Comparison of ENCODE assay signal across 11 cellular contexts in the genomic region with DNA sequence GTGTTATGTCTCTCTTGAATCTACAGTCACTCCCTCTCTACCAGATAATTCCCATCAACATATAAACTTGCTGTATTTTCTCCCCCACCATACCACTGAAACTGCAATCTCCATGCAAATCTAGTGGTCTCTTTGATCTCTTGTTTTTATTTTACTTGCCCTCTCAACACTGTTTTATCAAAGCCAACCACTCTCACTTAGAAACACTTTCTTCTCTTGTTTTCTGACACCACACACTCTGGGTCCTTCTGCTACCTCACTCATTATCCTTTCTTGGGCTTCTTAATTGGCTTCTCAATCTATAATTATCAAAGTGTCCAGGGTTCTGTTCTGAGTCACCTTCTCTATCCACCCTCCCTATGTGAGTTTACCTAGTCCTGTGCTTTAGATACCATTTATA. TPM values are rescaled to one million over a fixed set of nuclear protein-coding genes. Genes with fewer than 3 reads are reported as not detected.
DNase-seq lines count a peak whose midpoint lies in the region; ATAC-seq and TF ChIP-seq lines count a peak whose summit lies in the region.
"Had no signal": no experiment of that assay in that cellular context is flagged by ENCODE, and none has a peak within 500 bp of the region (broad histone marks: within the 10 kb centered on the region; RNA-seq: fewer than 3 reads in every experiment).

No MANE protein-coding gene starts in this region.

- H3K36me3 ChIP-seq in CD4-positive, alpha-beta memory T cell (ENCODE audit: insufficient read depth, low read length) = no peaks in the 10 kb centered on the region
- no peaks in the 10 kb centered on the region for H3K36me3 ChIP-seq in GM23338 (ENCODE audit: insufficient read depth)

- no peak overlapping the region for H2AFZ ChIP-seq in GM23338

- no peaks in the 10 kb centered on the region for H3K9me2 ChIP-seq in GM23338 (ENCODE audit: insufficient read depth)

- peak in 4 of 5 donors; percentile 28 to 50 (median 38) for DNase-seq in CD4-positive, alpha-beta memory T cell
- DNase-seq in GM23338 (ENCODE audit: low spot score) (no peak), T-cell (no peak), memory B cell (ENCODE audit: low spot score in 2 of 2) (no peak), left ventricle myocardium superior (no peak), occipital lobe (lab: John Stamatoyannopoulos, UW) (no peak)
- DNase-seq: NCI-H1930; stimulated activated CD8-positive, alpha-beta memory T cell treated with anti-CD3 and anti-CD28 coated beads, Interleukin-4, amount 100 ng/mL, for 48 hours had no signal

- TF ChIP-seq CTCF in GM23338 (conservative IDR thresholded peaks at IDR 0.05; ENCODE audit: low read depth in 2 of 2) = no peak

- H3K4me2 ChIP-seq in GM23338 = no peak overlapping the region

- H3K27ac ChIP-seq in CD4-positive, alpha-beta memory T cell (ENCODE audit: low read depth, low read length) = no peak overlapping the region
- no peak overlapping the region for H3K27ac ChIP-seq in GM23338 (ENCODE audit: low read depth)

- H3K4me3 Mint-ChIP-seq in CD4-positive, alpha-beta memory T cell = peak overlapping the region; percentile 2 to 95 (median 88)
- H3K4me3 Mint-ChIP-seq in GM23338 = peak overlapping the region; percentile 92
- H3K4me3 Mint-ChIP-seq in T-cell = peak overlapping the region; percentile 90 to 97 (median 90)
- peak overlapping the region; percentile 56 for H3K4me3 Mint-ChIP-seq in memory B cell

- H3K9me3 ChIP-seq in CD4-positive, alpha-beta memory T cell (ENCODE audit: control insufficient read depth in 1 of 2, low read length in 2 of 2) = no peaks in the 10 kb centered on the region

- ATAC-seq in GM23338 = no peak
- ATAC-seq in T-cell (replicated peaks in 1 of 4) = no peak
- no peak for ATAC-seq in memory B cell (ENCODE audit: low read depth)
- ATAC-seq in left ventricle myocardium superior = no peak
- ATAC-seq in GM19455 (IDR thresholded peaks at IDR 0.05; ENCODE audit: unreplicated experiment) = no peak
- no peak for ATAC-seq in HG02840 (IDR thresholded peaks at IDR 0.05; ENCODE audit: low FRiP score, unreplicated experiment)
- ATAC-seq: esophagus mucosa had no signal

- no peaks in the 10 kb centered on the region for H3K27me3 ChIP-seq in CD4-positive, alpha-beta memory T cell (ENCODE audit: insufficient read depth, low read length)
- no peaks in the 10 kb centered on the region for H3K27me3 ChIP-seq in GM23338 (ENCODE audit: insufficient read depth)

- peaks cover 4% of the 10 kb centered on the region; the same call in 1 of the 2 replicates for H3F3A ChIP-seq in GM23338 (replicated peaks; ENCODE audit: low read depth)

- H3K4me1 ChIP-seq in CD4-positive, alpha-beta memory T cell (ENCODE audit: insufficient read depth, low read length) = peaks cover 50% of the 10 kb centered on the region
- peaks cover 21% of the 10 kb centered on the region for H3K4me1 ChIP-seq in GM23338 (ENCODE audit: insufficient read depth)

- peak overlapping the region; percentile 43 to 95 (median 81) for H3K27ac Mint-ChIP-seq in CD4-positive, alpha-beta memory T cell
- H3K27ac Mint-ChIP-seq in GM23338 (no peak overlapping the region), T-cell (peak overlapping the region; percentile 16 to 52), memory B cell (peak overlapping the region; percentile 14)

- POLR2A ChIA-PET in CD4-positive, alpha-beta memory T cell (lab: Charles Lee; ENCODE audit: partially characterized antibody) = interaction anchor here (1.5 kb wide), 1 partner anchor 11 kb away, joined by 5 read pairs; no protein-coding TSS in a partner anchor
- POLR2A ChIA-PET in T-cell (lab: Charles Lee) = interaction anchor here (0.6 to 1.1 kb wide), 2 partner anchors 14 to 26 kb away, joined by 6 to 14 read pairs; no protein-coding TSS in a partner anchor

- H3K4me3 ChIP-seq in CD4-positive, alpha-beta memory T cell (ENCODE audit: low read length in 2 of 2) = no peak overlapping the region
- H3K4me3 ChIP-seq in GM23338 = no peak overlapping the region

- H3K27me3 Mint-ChIP-seq in CD4-positive, alpha-beta memory T cell = no peaks in the 10 kb centered on the region
- H3K27me3 Mint-ChIP-seq in GM23338 (ENCODE audit: insufficient read depth, low read depth, poor library complexity) = peaks cover 10% of the 10 kb centered on the region
- H3K27me3 Mint-ChIP-seq in T-cell = no peaks in the 10 kb centered on the region
- H3K27me3 Mint-ChIP-seq in memory B cell = no peaks in the 10 kb centered on the region

- H3K79me2 ChIP-seq in GM23338 (replicated peaks; ENCODE audit: insufficient read depth) = peaks cover 40% of the 10 kb centered on the region

- H3K36me3 Mint-ChIP-seq in CD4-positive, alpha-beta memory T cell = peaks cover 0 to 18% of the 10 kb centered on the region in 2 donors
- H3K36me3 Mint-ChIP-seq in GM23338 (ENCODE audit: low read depth) = peaks cover 7% of the 10 kb centered on the region; the same call in 2 of the 3 replicates
- peaks cover 3% of the 10 kb centered on the region for H3K36me3 Mint-ChIP-seq in T-cell
- no peaks in the 10 kb centered on the region for H3K36me3 Mint-ChIP-seq in memory B cell

- peaks cover 19% of the 10 kb centered on the region for H4K20me1 ChIP-seq in GM23338 (replicated peaks; ENCODE audit: insufficient read depth)

- H3K4me1 Mint-ChIP-seq in CD4-positive, alpha-beta memory T cell = peaks cover 40 to 65% (median 55%) of the 10 kb centered on the region in 4 donors
- H3K4me1 Mint-ChIP-seq in GM23338 (peaks cover 31% of the 10 kb centered on the region), T-cell (peaks cover 56 to 72% (median 67%) of the 10 kb centered on the region in 3 donors), memory B cell (peaks cover 33% of the 10 kb centered on the region)

- CTCF ChIA-PET in CD4-positive, alpha-beta memory T cell (lab: Charles Lee; ENCODE audit: partially characterized antibody) = interaction anchor here (1.1 to 4.5 kb wide), 4 partner anchors 12 to 850 kb away, joined by 3 to 43 read pairs (median 4); no protein-coding TSS in a partner anchor
- CTCF ChIA-PET in T-cell (lab: Charles Lee) = interaction anchor here (0.7 to 2.1 kb wide), 6 partner anchors 11 to 25 kb away, joined by 3 to 6 read pairs (median 4); no protein-coding TSS in a partner anchor

- intact Hi-C loops in CD4-positive, alpha-beta memory T cell (cut with micrococcal nuclease) = loop anchor here (2.0 to 10.0 kb wide), 3 partner anchors 355 to 987 kb away; a partner anchor contains a TSS
- intact Hi-C loops in left ventricle myocardium superior (cut with micrococcal nuclease) = loop anchor here (5.0 kb wide), 1 partner anchor 405 kb away; no protein-coding TSS in a partner anchor

- no peaks in the 10 kb centered on the region for H3K9me3 Mint-ChIP-seq in CD4-positive, alpha-beta memory T cell
- no peaks in the 10 kb centered on the region; the same call in 2 of the 3 replicates for H3K9me3 Mint-ChIP-seq in GM23338
- H3K9me3 Mint-ChIP-seq in T-cell = no peaks in the 10 kb centered on the region
- H3K9me3 Mint-ChIP-seq in memory B cell = no peaks in the 10 kb centered on the region

TF ChIP-seq in GM23338, 12 proteins besides CTCF, POLR2A, EP300 and RAD21 (continues in another document):
- TF ChIP-seq JUNB (IDR thresholded peaks at IDR 0.05; ENCODE audit: unreplicated experiment) = no peak
- TF ChIP-seq, protein P1, sequence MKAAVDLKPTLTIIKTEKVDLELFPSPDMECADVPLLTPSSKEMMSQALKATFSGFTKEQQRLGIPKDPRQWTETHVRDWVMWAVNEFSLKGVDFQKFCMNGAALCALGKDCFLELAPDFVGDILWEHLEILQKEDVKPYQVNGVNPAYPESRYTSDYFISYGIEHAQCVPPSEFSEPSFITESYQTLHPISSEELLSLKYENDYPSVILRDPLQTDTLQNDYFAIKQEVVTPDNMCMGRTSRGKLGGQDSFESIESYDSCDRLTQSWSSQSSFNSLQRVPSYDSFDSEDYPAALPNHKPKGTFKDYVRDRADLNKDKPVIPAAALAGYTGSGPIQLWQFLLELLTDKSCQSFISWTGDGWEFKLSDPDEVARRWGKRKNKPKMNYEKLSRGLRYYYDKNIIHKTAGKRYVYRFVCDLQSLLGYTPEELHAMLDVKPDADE (IDR thresholded peaks at IDR 0.05) = no peak
- TF ChIP-seq ZNF114 (CRISPR knock-in tag; IDR thresholded peaks at IDR 0.05) = no peak

RNA-seq across cellular contexts. Expression of a gene that starts 2.0 kb away (rescaled TPM):
- total RNA-seq in CD4-positive, alpha-beta memory T cell = 10 to 100 TPM; 39.1 to 43.8 TPM
- 10 to 100 TPM; 25.1 to 29.2 TPM for polyA plus RNA-seq in CD4-positive, alpha-beta memory T cell
- total RNA-seq in GM23338 (2014; rRNA removed; shearing (Covaris generic)) = 55.1 and 62.0 TPM in 2 replicates
- 91.9 and 97.5 TPM in 2 replicates for polyA plus RNA-seq in GM23338 (2016; fragmentation: Nextera tagmentation; extraction: Ambion mirVana)
- 10 to 100 TPM; 30.8 to 44.0 (median 35.2) TPM for total RNA-seq in T-cell
- 65.6 TPM for total RNA-seq in left ventricle myocardium superior
- total RNA-seq in occipital lobe = 52.9 TPM

RNA-seq across cellular contexts. Expression of a gene that starts 23.4 kb away (rescaled TPM):
- total RNA-seq in CD4-positive, alpha-beta memory T cell = 10 to 100 TPM; 44.5 to 44.8 TPM
- 10 to 100 TPM in 1 of 2 donors, 1 to 10 TPM in 1; 8.6 to 24.9 TPM for polyA plus RNA-seq in CD4-positive, alpha-beta memory T cell
- 10.5 and 16.9 TPM in 2 replicates for total RNA-seq in GM23338 (2014; rRNA removed; shearing (Covaris generic))
- polyA plus RNA-seq in GM23338 (2016; fragmentation: Nextera tagmentation; extraction: Ambion mirVana) = 3.2 and 3.8 TPM in 2 replicates
- total RNA-seq in T-cell (10 to 100 TPM; 38.9 to 52.6 (median 43.7) TPM), left ventricle myocardium superior (8.5 TPM), occipital lobe (8.4 TPM)

Comparison
In these comparisons a context has a peak if more than half of its experiments do, and no peak if none do; other contexts are left out.
1. DNase-seq: peak in CD4-positive, alpha-beta memory T cell (4 of 5); none in GM23338 (single experiment), T-cell (0 of 34), memory B cell (0 of 2), left ventricle myocardium superior (single experiment) and occipital lobe (single experiment).
2. Peak in every context shown above with its lines, with median percentiles within 50 percentile points of each other: H3K4me3 Mint-ChIP-seq.